ENCODE assay signal across 1 cellular context in the genomic region with DNA sequence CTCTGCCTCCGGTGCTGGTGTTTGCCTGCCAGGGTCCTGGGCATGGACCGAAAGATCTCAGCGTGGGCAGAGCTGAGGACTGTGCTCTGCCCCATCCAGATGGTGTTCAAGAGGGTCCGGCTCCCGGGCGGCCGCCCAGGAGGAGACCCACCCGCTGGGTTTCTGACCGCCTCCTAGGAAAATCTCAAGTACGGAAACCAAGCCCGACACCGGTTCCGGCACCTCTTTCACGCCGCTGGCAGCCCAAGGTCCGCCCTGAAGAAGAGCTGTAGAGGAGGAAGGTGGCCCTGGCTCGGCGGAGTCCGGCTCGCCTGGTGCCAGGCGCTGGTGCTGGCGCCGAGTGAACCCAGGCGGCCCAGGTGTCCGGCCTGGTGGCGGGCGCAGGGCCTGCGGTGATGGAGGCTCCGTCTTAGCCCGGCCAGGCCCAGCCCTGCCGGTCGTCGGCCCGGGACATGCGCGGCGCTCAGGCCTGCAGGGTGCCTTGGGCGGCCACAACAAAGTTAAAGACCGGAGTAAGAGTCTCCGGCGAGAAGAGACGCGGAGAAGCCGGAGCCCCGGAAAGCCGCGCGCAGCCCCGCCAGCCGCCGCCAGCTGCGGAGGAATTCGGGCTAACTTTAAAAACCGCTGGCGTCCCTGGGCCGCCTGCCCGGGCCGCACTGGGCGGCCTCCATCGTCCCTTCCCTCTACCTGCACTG.
TF ChIP-seq lines count a peak whose summit lies in the region.

No MANE protein-coding gene starts in this region.

TF ChIP-seq in H1, 55 proteins besides CTCF, POLR2A, EP300 and RAD21:
- TF ChIP-seq RFX5 (IDR thresholded peaks at IDR 0.05; ENCODE audit: borderline replicate concordance, low read depth, low read length) (no peak), TBP (IDR thresholded peaks at IDR 0.05; ENCODE audit: low read depth, low read length) (0 out of 2 replicates have a peak, but pooled peaks have one; percentile 25), HDAC2 (IDR thresholded peaks at IDR 0.05; ENCODE audit: borderline replicate concordance in 1 of 2, low read depth in 2 of 2, low read length in 2 of 2) (no peak), SIX5 (IDR thresholded peaks at IDR 0.05; ENCODE audit: low read depth, low read length) (no peak), SRF (IDR thresholded peaks at IDR 0.05; ENCODE audit: low read depth, low read length) (no peak), TAF1 (IDR thresholded peaks at IDR 0.05; ENCODE audit: low read depth, low read length) (no peak), BACH1 (IDR thresholded peaks at IDR 0.05; ENCODE audit: low read length) (no peak), CBX8 (IDR thresholded peaks at IDR 0.05; ENCODE audit: borderline replicate concordance, low read depth, low read length) (no peak), KDM5A (IDR thresholded peaks at IDR 0.05; ENCODE audit: low read length) (no peak), PHF8 (conservative IDR thresholded peaks at IDR 0.05; ENCODE audit: low read depth, low read length) (no peak), TEAD4 (IDR thresholded peaks at IDR 0.05; ENCODE audit: low read depth, low read length) (no peak), GABPA (IDR thresholded peaks at IDR 0.05; ENCODE audit: borderline replicate concordance, insufficient read depth, low read length) (peak; percentile 12; the same call in 1 of the 2 replicates), SAP30 (IDR thresholded peaks at IDR 0.05; ENCODE audit: insufficient read depth, insufficient replicate concordance, low read length) (no peak), NRF1 (IDR thresholded peaks at IDR 0.05; ENCODE audit: low read depth, low read length) (no peak), KDM4A (IDR thresholded peaks at IDR 0.05; ENCODE audit: low read depth, low read length, severe bottlenecking) (peak; percentile 24), YY1 (IDR thresholded peaks at IDR 0.05; ENCODE audit: low read depth, low read length) (no peak), GTF2F1 (IDR thresholded peaks at IDR 0.05; ENCODE audit: borderline replicate concordance, low read depth, low read length) (no peak), ASH2L (IDR thresholded peaks at IDR 0.05; ENCODE audit: low read length) (peak; percentile 9), SIRT6 (IDR thresholded peaks at IDR 0.05; ENCODE audit: low read length) (no peak)
- TF ChIP-seq, protein P1, sequence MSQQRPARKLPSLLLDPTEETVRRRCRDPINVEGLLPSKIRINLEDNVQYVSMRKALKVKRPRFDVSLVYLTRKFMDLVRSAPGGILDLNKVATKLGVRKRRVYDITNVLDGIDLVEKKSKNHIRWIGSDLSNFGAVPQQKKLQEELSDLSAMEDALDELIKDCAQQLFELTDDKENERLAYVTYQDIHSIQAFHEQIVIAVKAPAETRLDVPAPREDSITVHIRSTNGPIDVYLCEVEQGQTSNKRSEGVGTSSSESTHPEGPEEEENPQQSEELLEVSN (IDR thresholded peaks at IDR 0.05): 0 out of 2 replicates have a peak, but pooled peaks have one; percentile 20
- TF ChIP-seq, protein P2, sequence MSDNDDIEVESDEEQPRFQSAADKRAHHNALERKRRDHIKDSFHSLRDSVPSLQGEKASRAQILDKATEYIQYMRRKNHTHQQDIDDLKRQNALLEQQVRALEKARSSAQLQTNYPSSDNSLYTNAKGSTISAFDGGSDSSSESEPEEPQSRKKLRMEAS (IDR thresholded peaks at IDR 0.05): 0 out of 2 replicates have a peak, but pooled peaks have one; percentile 10
